ENCODE assay signal across 8 cellular contexts in genomic region chr12:50825372-50825838, GRCh38. TPM values are rescaled to one million over a fixed set of nuclear protein-coding genes. Genes with fewer than 3 reads are reported as not detected.
DNase-seq lines count a peak whose midpoint lies in the region; ATAC-seq, FAIRE-seq and TF ChIP-seq lines count a peak whose summit lies in the region.

No MANE protein-coding gene starts in this region.

- H3K27ac Mint-ChIP-seq in mesothelial cell of epicardium: peak overlapping the region; percentile 87

- H3K27me3 ChIP-seq in dorsolateral prefrontal cortex (no peaks in the 10 kb centered on the region), vagina (no peaks in the 10 kb centered on the region)

- no peak for TF ChIP-seq POLR2A in vagina (IDR thresholded peaks at IDR 0.05)

- H3K4me3 Mint-ChIP-seq in mesothelial cell of epicardium: no peak overlapping the region

- H3K4me1 Mint-ChIP-seq in mesothelial cell of epicardium: peaks cover 17% of the 10 kb centered on the region

- no peaks in the 10 kb centered on the region for H3K36me3 ChIP-seq in vagina

- H3K4me1 ChIP-seq in vagina: peaks cover 15% of the 10 kb centered on the region

- in situ Hi-C loops in Caki2 (cut with HindIII; ENCODE audit: low pct_unique_long_range_greater_than_20kb, low sequenced_read_pairs): no loop called here

- no peaks in the 10 kb centered on the region for H3K9me3 Mint-ChIP-seq in mesothelial cell of epicardium

- intact Hi-C loops in dorsolateral prefrontal cortex (cut with DNase I): loop anchor here (1.0 to 5.0 kb wide), 6 partner anchors 92 to 517 kb away; partner anchors contain the start of gene SLC11A2 (in 1 of the 2)
- intact Hi-C loops in vagina (cut with DNase I): loop anchor here (10.0 kb wide), 2 partner anchors 159 to 519 kb away; partner anchors contain the start of gene CELA1

- peak; percentile 84 for FAIRE-seq in RCC 7860 (lab: Jason Lieb, UNC)

- ATAC-seq in GM19463 (IDR thresholded peaks at IDR 0.05; ENCODE audit: unreplicated experiment): no peak

- H3K36me3 Mint-ChIP-seq in mesothelial cell of epicardium: no peaks in the 10 kb centered on the region

- H3K27ac ChIP-seq in dorsolateral prefrontal cortex: peak overlapping the region in 29 of 59 donors; percentile 1 to 65 (median 32)
- peak overlapping the region; percentile 78 for H3K27ac ChIP-seq in vagina

- H3K4me3 ChIP-seq in dorsolateral prefrontal cortex (peak overlapping the region in 3 of 59 donors; percentile 6 to 20 (median 10)), vagina (no peak overlapping the region)

- DNase-seq in Caki2 (ENCODE audit: low read depth): peak; percentile 56
- peak; percentile 63 for DNase-seq in HT1080 (ENCODE audit: low read depth)
- peak; percentile 40 for DNase-seq in RCC 7860 (ENCODE audit: low spot score)
- no peak for DNase-seq in dorsolateral prefrontal cortex
- no peak for DNase-seq in mesothelial cell of epicardium (ENCODE audit: low spot score in 2 of 2, unreplicated experiment in 2 of 2)
- no peak for DNase-seq in vagina (ENCODE audit: extremely low spot score in 2 of 2)
- DNase-seq in T1000 (lab: John Stamatoyannopoulos, UW): no peak

- H3K9me3 ChIP-seq in vagina: no peaks in the 10 kb centered on the region

- H3K27me3 Mint-ChIP-seq in mesothelial cell of epicardium (ENCODE audit: low read depth): no peaks in the 10 kb centered on the region

- TF ChIP-seq CTCF in dorsolateral prefrontal cortex (IDR thresholded peaks at IDR 0.05 in 54 of 56, conservative IDR thresholded peaks at IDR 0.05 in 2 of 56; ENCODE audit: low read depth in 1 of 56, partially characterized antibody in 56 of 56) (peak; percentile 52 to 84 (median 70)), mesothelial cell of epicardium (IDR thresholded peaks at IDR 0.05; ENCODE audit: unreplicated experiment) (peak; percentile 81), vagina (IDR thresholded peaks at IDR 0.05) (peak; percentile 39 to 61 (median 43))

RNA-seq across cellular contexts. Expression of gene TMPRSS12, which starts 17.3 kb away (rescaled TPM):
- total RNA-seq in Caki2 (2014; rRNA removed; shearing (Covaris generic); ENCODE audit: low replicate concordance): not detected in 2 replicates
- not detected in 2 replicates for total RNA-seq in HT1080 (2014; rRNA removed; shearing (Covaris generic))
- not detected in 2 replicates for polyA plus RNA-seq in HT1080 (2015; cell fraction: cytosol; rRNA removed)
- polyA plus RNA-seq in HT1080 (2015; cell fraction: nucleus; rRNA removed): not detected in 2 replicates
- not detected for total RNA-seq in dorsolateral prefrontal cortex
- total RNA-seq in mesothelial cell of epicardium: 0.24 to 0.27 TPM in 2 of 3 replicates, not detected in the other
- total RNA-seq in vagina: not detected

Comparison
In these comparisons a context has a peak if more than half of its experiments do, and no peak if none do; other contexts are left out.
1. DNase-seq: peak in Caki2 (single experiment), HT1080 (single experiment) and RCC 7860 (single experiment); none in dorsolateral prefrontal cortex (0 of 10), mesothelial cell of epicardium (0 of 2), vagina (0 of 2) and T1000 (single experiment).
2. Peak in every context shown above with its lines, with median percentiles within 50 percentile points of each other: CTCF ChIP-seq.